20 cellular contexts compared by ENCODE assay signal in genomic region chr5:15376803-15377202, GRCh38.
"Had no signal": no experiment of that assay in that cellular context is flagged by ENCODE, and none has a peak within 500 bp of the region (broad histone marks: within the 10 kb centered on the region; RNA-seq: fewer than 3 reads in every experiment).

No MANE protein-coding gene starts in this region.

- H3K4me1 ChIP-seq: esophagus squamous epithelium, tibial artery, uterus had no signal

- ATAC-seq: activated CD4-positive, CD25-positive, alpha-beta regulatory T cell treated with anti-CD3 and anti-CD28 coated beads, Interleukin-2, amount 50 U/mL, for 24 hours; activated CD8-positive, alpha-beta memory T cell treated with anti-CD3 and anti-CD28 coated beads, Interleukin-2, amount 10 ng/mL, durations not matched to agents 7 days and 5 days; activated CD8-positive, alpha-beta T cell treated with anti-CD3 and anti-CD28 coated beads for 36 hours; natural killer cell treated with Interleukin-12 subunit alpha and Interleukin-12 subunit beta and Interleukin-15 and Interleukin-18, amount 100 ng/mL, for 72 hours had no signal

- H3K27me3 ChIP-seq: esophagus squamous epithelium, tibial artery, uterus had no signal

- H3K36me3 ChIP-seq: esophagus squamous epithelium, tibial artery, uterus had no signal

- DNase-seq: activated CD4-positive, alpha-beta T cell treated with anti-CD3 and anti-CD28 coated beads, Interleukin-2, amount 10 ng/mL, durations not matched to agents 7 days and 5 days; activated CD8-positive, alpha-beta memory T cell treated with anti-CD3 and anti-CD28 coated beads, Interleukin-2, amount 10 ng/mL, durations not matched to agents 7 days and 5 days; activated CD8-positive, alpha-beta T cell treated with anti-CD3 and anti-CD28 coated beads for 36 hours; activated effector memory CD4-positive, alpha-beta T cell treated with anti-CD3 and anti-CD28 coated beads, Interleukin-2, amount 50 U/mL, for 16 hours; activated naive CD4-positive, alpha-beta T cell treated with anti-CD3 and anti-CD28 coated beads, Interleukin-2, amount 10 ng/mL, durations not matched to agents 7 days and 5 days; activated T-cell treated with anti-CD3 and anti-CD28 coated beads for 4 hours; anterior cingulate cortex; esophagus squamous epithelium; foreskin fibroblast; kidney; mammary epithelial cell; retina; stimulated activated CD4-positive, alpha-beta T cell treated with anti-CD3 and anti-CD28 coated beads, Interleukin-12 subunit alpha, Interleukin-12 subunit beta, amount 100 ng/mL, for 4 hours; substantia nigra; tibial artery; uterus had no signal

- H3K4me3 ChIP-seq: coronary artery, esophagus squamous epithelium, tibial artery, uterus had no signal

- H3K9me3 ChIP-seq: esophagus squamous epithelium, tibial artery, uterus had no signal

- H3K27ac ChIP-seq: coronary artery, esophagus squamous epithelium, tibial artery, uterus, VCaP had no signal
